17 cellular contexts compared by ENCODE assay signal in the genomic region with DNA sequence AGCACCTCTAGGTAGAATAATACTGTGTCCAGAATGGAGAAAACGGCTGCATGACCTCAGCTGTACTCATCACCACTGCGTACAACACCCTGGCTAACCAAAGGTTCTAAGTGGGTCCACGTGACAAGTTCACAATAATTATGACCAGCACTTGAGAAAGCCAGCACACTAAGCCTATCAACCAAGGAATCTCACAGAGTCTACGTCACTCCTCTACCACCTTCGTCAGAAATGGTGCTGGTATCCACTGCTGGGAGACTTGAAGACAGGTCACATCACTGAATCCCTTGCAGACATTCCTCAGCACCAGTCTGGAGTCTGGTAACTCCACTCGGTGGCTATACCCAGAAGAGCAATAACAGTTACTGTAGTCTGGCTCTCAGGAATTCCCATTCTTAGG. TPM values are rescaled to one million over a fixed set of nuclear protein-coding genes. Genes with fewer than 3 reads are reported as not detected.
DNase-seq lines count a peak whose midpoint lies in the region; ATAC-seq and TF ChIP-seq lines count a peak whose summit lies in the region.
"Had no signal": no experiment of that assay in that cellular context is flagged by ENCODE, and none has a peak within 500 bp of the region (broad histone marks: within the 10 kb centered on the region; RNA-seq: fewer than 3 reads in every experiment).

No MANE protein-coding gene starts in this region.

- no peak for TF ChIP-seq EP300 in transverse colon (IDR thresholded peaks at IDR 0.05; ENCODE audit: low read depth)

- H3K9me3 ChIP-seq in colonic mucosa (no peaks in the 10 kb centered on the region), transverse colon (no peaks in the 10 kb centered on the region)
- H3K9me3 ChIP-seq: BE2C, MG63 had no signal

- H3K4me3 ChIP-seq in colonic mucosa (no peak overlapping the region), transverse colon (no peak overlapping the region)
- H3K4me3 ChIP-seq: MG63 had no signal

- H3K27me3 Mint-ChIP-seq in activated T-helper 2 cell treated with anti-CD3 and anti-CD28 coated beads, Interferon-gamma antibody, Interleukin-2, Interleukin-4, amounts not matched to agents 10 μg/mL and 5 μg/mL and 100 μg/mL, durations not matched to agents 14 hours and 24 hours and 36 hours (ENCODE audit: low read depth): no peaks in the 10 kb centered on the region

- ATAC-seq in GM19324 (IDR thresholded peaks at IDR 0.05; ENCODE audit: low FRiP score, unreplicated experiment): no peak
- no peak for ATAC-seq in GM21447 (IDR thresholded peaks at IDR 0.05; ENCODE audit: unreplicated experiment)
- ATAC-seq: PC-3 had no signal

- H3K27me3 ChIP-seq in colonic mucosa: no peaks in the 10 kb centered on the region
- H3K27me3 ChIP-seq in transverse colon: no peaks in the 10 kb centered on the region
- H3K27me3 ChIP-seq: BE2C, MG63 had no signal

- no peaks in the 10 kb centered on the region for H3K9me3 Mint-ChIP-seq in activated T-helper 2 cell treated with anti-CD3 and anti-CD28 coated beads, Interferon-gamma antibody, Interleukin-2, Interleukin-4, amounts not matched to agents 10 μg/mL and 5 μg/mL and 100 μg/mL, durations not matched to agents 14 hours and 24 hours and 36 hours

- WGBS in transverse colon (ENCODE audit: low coverage in 1 of 2), 2 donors: 75% methylated on average over 2 to 6 of the region's 6 CpGs

- H3K4me1 ChIP-seq in colonic mucosa (no peaks in the 10 kb centered on the region), transverse colon (peaks cover 0 to 27% (median 6%) of the 10 kb centered on the region in 4 donors)
- H3K4me1 ChIP-seq: BE2C had no signal

- TF ChIP-seq POLR2A in transverse colon (IDR thresholded peaks at IDR 0.05): no peak

- no peak overlapping the region for H3K4me3 Mint-ChIP-seq in activated T-helper 2 cell treated with anti-CD3 and anti-CD28 coated beads, Interferon-gamma antibody, Interleukin-2, Interleukin-4, amounts not matched to agents 10 μg/mL and 5 μg/mL and 100 μg/mL, durations not matched to agents 14 hours and 24 hours and 36 hours (ENCODE audit: low read depth)
- H3K4me3 Mint-ChIP-seq: CD4-positive, alpha-beta T cell had no signal

- H3K4me1 Mint-ChIP-seq in activated T-helper 2 cell treated with anti-CD3 and anti-CD28 coated beads, Interferon-gamma antibody, Interleukin-2, Interleukin-4, amounts not matched to agents 10 μg/mL and 5 μg/mL and 100 μg/mL, durations not matched to agents 14 hours and 24 hours and 36 hours (ENCODE audit: low read depth): no peaks in the 10 kb centered on the region

- intact Hi-C loops in colonic mucosa (cut with DNase I) (no loop called here), transverse colon (cut with DNase I; ENCODE audit: low total_unique reads) (no loop called here)
- intact Hi-C loops in activated T-helper 2 cell treated with anti-CD3 and anti-CD28 coated beads, Interferon-gamma antibody, Interleukin-2, Interleukin-4, amounts not matched to agents 10 μg/mL and 5 μg/mL and 100 μg/mL, durations not matched to agents 14 hours and 24 hours and 36 hours (cut with micrococcal nuclease): no loop called here

- DNase-seq in NCI-H2227 treated with DMSO at 0.1 percent for 48 hours (lab: John Stamatoyannopoulos, UW): peak; percentile 2
- no peak for DNase-seq in NCI-H2227 (lab: John Stamatoyannopoulos, UW; ENCODE audit: unreplicated experiment)
- peak; percentile 14 for DNase-seq in NCI-H510A (lab: John Stamatoyannopoulos, UW)
- DNase-seq in colonic mucosa: no peak
- no peak for DNase-seq in transverse colon
- DNase-seq in activated T-helper 2 cell treated with anti-CD3 and anti-CD28 coated beads, Interferon-gamma antibody, Interleukin-2, Interleukin-4, amounts not matched to agents 10 μg/mL and 5 μg/mL and 100 μg/mL, durations not matched to agents 14 hours and 24 hours and 36 hours (ENCODE audit: low spot score): no peak
- DNase-seq: BE2C; CD4-positive, alpha-beta T cell; MG63; NCI-H1092 treated with DMSO at 0.1 percent for 48 hours; NCI-H2107; NCI-H774; PC-3; SW 1271 had no signal

- H3K27ac Mint-ChIP-seq in activated T-helper 2 cell treated with anti-CD3 and anti-CD28 coated beads, Interferon-gamma antibody, Interleukin-2, Interleukin-4, amounts not matched to agents 10 μg/mL and 5 μg/mL and 100 μg/mL, durations not matched to agents 14 hours and 24 hours and 36 hours: no peak overlapping the region
- H3K27ac Mint-ChIP-seq: CD4-positive, alpha-beta T cell had no signal

- no peaks in the 10 kb centered on the region for H3K36me3 Mint-ChIP-seq in activated T-helper 2 cell treated with anti-CD3 and anti-CD28 coated beads, Interferon-gamma antibody, Interleukin-2, Interleukin-4, amounts not matched to agents 10 μg/mL and 5 μg/mL and 100 μg/mL, durations not matched to agents 14 hours and 24 hours and 36 hours (ENCODE audit: low read depth)

- H3K9ac ChIP-seq in colonic mucosa (ENCODE audit: low read depth in 2 of 2, low read length in 2 of 2): peak overlapping the region in 1 of 2 donors; percentile 1

- peak overlapping the region; percentile 62 for H3K27ac ChIP-seq in colonic mucosa
- H3K27ac ChIP-seq in transverse colon: peak overlapping the region; percentile 69 to 85 (median 82)
- H3K27ac ChIP-seq: 22Rv1 had no signal

- H3K36me3 ChIP-seq in colonic mucosa (no peaks in the 10 kb centered on the region), transverse colon (no peaks in the 10 kb centered on the region)
- H3K36me3 ChIP-seq: BE2C, MG63 had no signal

- no peak for TF ChIP-seq CTCF in colonic mucosa (IDR thresholded peaks at IDR 0.05)
- no peak for TF ChIP-seq CTCF in transverse colon (IDR thresholded peaks at IDR 0.05)

- in situ Hi-C loops in transverse colon (cut with MboI; ENCODE audit: low pct_ligation_motif_present in 1 of 4, low pct_unique_long_range_greater_than_20kb in 1 of 4, low sequenced_read_pairs in 3 of 4): no loop called here

RNA-seq across cellular contexts. Expression of a gene that starts 40.8 kb away (rescaled TPM):
- total RNA-seq in colonic mucosa (100 to 1,000 TPM in 1 of 2 donors, 10 to 100 TPM in 1; 63.4 to 113 TPM), transverse colon (100 to 1,000 TPM in 2 of 4 donors, 10 to 100 TPM in 2; 45.2 to 163 (median 96.1) TPM)
- total RNA-seq in activated T-helper 2 cell treated with anti-CD3 and anti-CD28 coated beads, Interferon-gamma antibody, Interleukin-2, Interleukin-4, amounts not matched to agents 10 μg/mL and 5 μg/mL and 100 μg/mL, durations not matched to agents 14 hours and 24 hours and 36 hours: 0.44 and 0.52 TPM in 2 replicates

Comparison
In these comparisons a context has a peak if more than half of its experiments do, and no peak if none do; other contexts are left out.
1. DNase-seq: peak in NCI-H2227 treated with DMSO at 0.1 percent for 48 hours (single experiment) and NCI-H510A (single experiment); none in NCI-H2227 (single experiment), colonic mucosa (single experiment), transverse colon (single experiment) and activated T-helper 2 cell treated with anti-CD3 and anti-CD28 coated beads, Interferon-gamma antibody, Interleukin-2, Interleukin-4, amounts not matched to agents 10 μg/mL and 5 μg/mL and 100 μg/mL, durations not matched to agents 14 hours and 24 hours and 36 hours (single experiment).
2. RNA of a gene that starts 40.8 kb away (total RNA-seq): 63.4 to 113 TPM in colonic mucosa and 45.2 to 163 TPM in transverse colon; 0.44 to 0.52 TPM in activated T-helper 2 cell treated with anti-CD3 and anti-CD28 coated beads, Interferon-gamma antibody, Interleukin-2, Interleukin-4, amounts not matched to agents 10 μg/mL and 5 μg/mL and 100 μg/mL, durations not matched to agents 14 hours and 24 hours and 36 hours; every median in the first group is over 10 times any median in the second.